In genomic region chr11:4167292-4167691, GRCh38 we compare ENCODE assay signal across 23 cellular contexts.
DNase-seq lines count a peak whose midpoint lies in the region; ATAC-seq and TF ChIP-seq lines count a peak whose summit lies in the region.
"Had no signal": no experiment of that assay in that cellular context is flagged by ENCODE, and none has a peak within 500 bp of the region (broad histone marks: within the 10 kb centered on the region; RNA-seq: fewer than 3 reads in every experiment).

No MANE protein-coding gene starts in this region.

- H3K4me1 ChIP-seq in Panc1 (ENCODE audit: control insufficient read depth, insufficient read depth, low read length) (no peaks in the 10 kb centered on the region), neuronal stem cell (ENCODE audit: control insufficient read depth in 2 of 2, insufficient read depth in 1 of 2, low read depth in 1 of 2, low read length in 2 of 2) (no peaks in the 10 kb centered on the region)
- H3K4me1 ChIP-seq: A549; BE2C; BLaER1 treated with 17β-estradiol and CSF1 and Interleukin-3, amounts not matched to agents 10 nM and 100 nM had no signal

- H3K79me1 ChIP-seq in neuronal stem cell (ENCODE audit: low read depth, low read length), result no peaks in the 10 kb centered on the region

- H3K9me3 ChIP-seq in Panc1 (ENCODE audit: control insufficient read depth, insufficient read depth, low read depth, low read length), result no peaks in the 10 kb centered on the region
- H3K9me3 ChIP-seq in neuronal stem cell (replicated peaks in 1 of 2; ENCODE audit: control insufficient read depth in 2 of 2, insufficient read depth in 1 of 2, low read depth in 1 of 2, low read length in 2 of 2), result peaks cover 0 to 1% of the 10 kb centered on the region in 2 donors
- H3K9me3 ChIP-seq: A549; BE2C; BLaER1 treated with 17β-estradiol and CSF1 and Interleukin-3, amounts not matched to agents 10 nM and 100 nM had no signal

- POLR2A ChIA-PET in activated CD8-positive, alpha-beta T cell treated with anti-CD3 and anti-CD28 coated beads, Interleukin-2, amount 10 ng/mL, durations not matched to agents 7 days and 5 days (lab: Charles Lee), result interaction anchor here (0.6 kb wide), 1 partner anchor 1402 kb away, joined by 3 read pairs; no protein-coding TSS in a partner anchor
- POLR2A ChIA-PET in activated CD8-positive, alpha-beta T cell treated with anti-CD3 and anti-CD28 coated beads for 36 hours (lab: Charles Lee), result no interaction called here
- POLR2A ChIA-PET in Panc1 (lab: Charles Lee), result no interaction called here

- no TSS peak for BruUV-seq in Panc1 (replicated peaks; lab: Mats Ljungman, UMichigan)

- H3K23ac ChIP-seq in neuronal stem cell (ENCODE audit: low read depth, low read length, poor library complexity), result no peak overlapping the region

- H3K4me3 ChIP-seq in Panc1 (ENCODE audit: low read depth in 2 of 2, low read length in 2 of 2) (no peak overlapping the region), neuronal stem cell (ENCODE audit: low read length in 2 of 2) (no peak overlapping the region)
- H3K4me3 ChIP-seq: A549; BLaER1 treated with 17β-estradiol and CSF1 and Interleukin-3, amounts not matched to agents 10 nM and 100 nM; GM12878; GM23248 had no signal

- H3K9me3 Mint-ChIP-seq in activated CD8-positive, alpha-beta T cell treated with anti-CD3 and anti-CD28 coated beads, Interleukin-2, amount 10 ng/mL, durations not matched to agents 7 days and 5 days (ENCODE audit: insufficient read depth), result no peaks in the 10 kb centered on the region
- H3K9me3 Mint-ChIP-seq in activated CD8-positive, alpha-beta T cell treated with anti-CD3 and anti-CD28 coated beads for 36 hours, result no peaks in the 10 kb centered on the region
- H3K9me3 Mint-ChIP-seq: CD4-positive, alpha-beta T cell; CD8-positive, alpha-beta memory T cell had no signal

- peaks cover 4% of the 10 kb centered on the region for H3K27me3 Mint-ChIP-seq in activated CD8-positive, alpha-beta T cell treated with anti-CD3 and anti-CD28 coated beads, Interleukin-2, amount 10 ng/mL, durations not matched to agents 7 days and 5 days (ENCODE audit: low read depth)
- no peaks in the 10 kb centered on the region for H3K27me3 Mint-ChIP-seq in activated CD8-positive, alpha-beta T cell treated with anti-CD3 and anti-CD28 coated beads for 36 hours
- H3K27me3 Mint-ChIP-seq: CD4-positive, alpha-beta T cell; CD8-positive, alpha-beta memory T cell had no signal

- no peak for ATAC-seq in activated CD8-positive, alpha-beta T cell treated with anti-CD3 and anti-CD28 coated beads, Interleukin-2, amount 10 ng/mL, durations not matched to agents 7 days and 5 days
- ATAC-seq in activated CD8-positive, alpha-beta T cell treated with anti-CD3 and anti-CD28 coated beads for 36 hours, result no peak
- ATAC-seq in Panc1 (peak; percentile 37; the same call in 1 of the 2 replicates), HG02852 (IDR thresholded peaks at IDR 0.05; ENCODE audit: unreplicated experiment) (no peak)
- ATAC-seq: A549, GM12878 had no signal

- peak overlapping the region; percentile 49 for H2AK5ac ChIP-seq in neuronal stem cell (ENCODE audit: low read depth, low read length)

- CTCF ChIA-PET in activated CD8-positive, alpha-beta T cell treated with anti-CD3 and anti-CD28 coated beads, Interleukin-2, amount 10 ng/mL, durations not matched to agents 7 days and 5 days (lab: Charles Lee), result interaction anchor here (1.2 kb wide), 1 partner anchor 20 kb away, joined by 3 read pairs; no protein-coding TSS in a partner anchor
- CTCF ChIA-PET in activated CD8-positive, alpha-beta T cell treated with anti-CD3 and anti-CD28 coated beads for 36 hours (lab: Charles Lee), result interaction anchor here (0.9 kb wide), 1 partner anchor 21 kb away, joined by 3 read pairs; no protein-coding TSS in a partner anchor
- CTCF ChIA-PET in Panc1 (lab: Charles Lee), result no interaction called here

- H3K36me3 ChIP-seq in Panc1 (ENCODE audit: control insufficient read depth, insufficient read depth, low read length) (no peaks in the 10 kb centered on the region), neuronal stem cell (replicated peaks in 1 of 2; ENCODE audit: control insufficient read depth in 2 of 2, insufficient read depth in 2 of 2, low read length in 2 of 2) (no peaks in the 10 kb centered on the region)
- H3K36me3 ChIP-seq: BE2C; BLaER1 treated with 17β-estradiol and CSF1 and Interleukin-3, amounts not matched to agents 10 nM and 100 nM had no signal

- intact Hi-C loops in activated CD8-positive, alpha-beta T cell treated with anti-CD3 and anti-CD28 coated beads for 36 hours (cut with micrococcal nuclease), result no loop called here
- intact Hi-C loops in Panc1 (cut with micrococcal nuclease; ENCODE audit: unreplicated experiment), result no loop called here

- no peak overlapping the region for H3K4me3 Mint-ChIP-seq in activated CD8-positive, alpha-beta T cell treated with anti-CD3 and anti-CD28 coated beads, Interleukin-2, amount 10 ng/mL, durations not matched to agents 7 days and 5 days
- H3K4me3 Mint-ChIP-seq in activated CD8-positive, alpha-beta T cell treated with anti-CD3 and anti-CD28 coated beads for 36 hours, result no peak overlapping the region
- H3K4me3 Mint-ChIP-seq: CD14-positive monocyte; CD4-positive, alpha-beta T cell; CD8-positive, alpha-beta memory T cell had no signal

- H3K27me3 ChIP-seq in Panc1 (ENCODE audit: control insufficient read depth, insufficient read depth, low read length) (no peaks in the 10 kb centered on the region), neuronal stem cell (ENCODE audit: control insufficient read depth in 3 of 3, insufficient read depth in 3 of 3, low read depth in 1 of 3, low read length in 3 of 3) (no peaks in the 10 kb centered on the region)
- H3K27me3 ChIP-seq: BE2C; BLaER1 treated with 17β-estradiol and CSF1 and Interleukin-3, amounts not matched to agents 10 nM and 100 nM had no signal

- H3K9ac ChIP-seq in neuronal stem cell (ENCODE audit: low read depth, low read length, poor library complexity), result no peak overlapping the region
- H3K9ac ChIP-seq: BLaER1 treated with 17β-estradiol and CSF1 and Interleukin-3, amounts not matched to agents 10 nM and 100 nM; GM23248 had no signal

- H2BK12ac ChIP-seq in neuronal stem cell (ENCODE audit: low read length), result no peak overlapping the region

- H3K27ac ChIP-seq in Panc1 (ENCODE audit: low read length) (no peak overlapping the region), neuronal stem cell (replicated peaks; ENCODE audit: low read length) (no peak overlapping the region)
- H3K27ac ChIP-seq: A549; BLaER1 treated with 17β-estradiol and CSF1 and Interleukin-3, amounts not matched to agents 10 nM and 100 nM; GM23248 had no signal

- DNase-seq in activated CD8-positive, alpha-beta T cell treated with anti-CD3 and anti-CD28 coated beads, Interleukin-2, amount 10 ng/mL, durations not matched to agents 7 days and 5 days, result peak; percentile 13
- no peak for DNase-seq in activated CD8-positive, alpha-beta T cell treated with anti-CD3 and anti-CD28 coated beads for 36 hours
- DNase-seq in Panc1 (ENCODE audit: low read depth, low spot score) (no peak), neuronal stem cell (ENCODE audit: low spot score) (no peak), RPMI8226 (no peak)
- DNase-seq: 8988T; ACHN; AML-193; BE2C; CD4-positive, alpha-beta T cell; CD8-positive, alpha-beta memory T cell; DMS 273 treated with DMSO at 0.1 percent for 48 hours; DMS79; EL; GDM1; GM23248; H7; HCEC 1CT had no signal

- no peak overlapping the region for H3K14ac ChIP-seq in neuronal stem cell (ENCODE audit: low read length)

- H3K18ac ChIP-seq in neuronal stem cell (ENCODE audit: low read length), result peak overlapping the region; percentile 46

- no CpG with 5 or more reads among the region's 3 CpGs for WGBS in neuronal stem cell (ENCODE audit: extremely low coverage in 2 of 2, insufficient read length in 2 of 2, insufficient replicate concordance in 1 of 2), 2 donors

- no peak overlapping the region for H2AFZ ChIP-seq in neuronal stem cell (ENCODE audit: low read length)
- H2AFZ ChIP-seq: GM23248 had no signal

- peak overlapping the region; percentile 24 for H4K91ac ChIP-seq in neuronal stem cell (ENCODE audit: low read depth, low read length, poor library complexity)

- no peak overlapping the region for H3K4ac ChIP-seq in neuronal stem cell (ENCODE audit: low read length)

- H2BK5ac ChIP-seq in neuronal stem cell (ENCODE audit: low read length), result no peak overlapping the region

- H2BK15ac ChIP-seq in neuronal stem cell (ENCODE audit: low read length), result no peak overlapping the region

- H4K8ac ChIP-seq in neuronal stem cell (ENCODE audit: low read depth, low read length), result no peak overlapping the region

- no peak overlapping the region for H3K4me2 ChIP-seq in neuronal stem cell (ENCODE audit: insufficient read depth, low read length, poor library complexity, severe bottlenecking)
- H3K4me2 ChIP-seq: A549; BLaER1 treated with 17β-estradiol and CSF1 and Interleukin-3, amounts not matched to agents 10 nM and 100 nM had no signal

- H3K27ac Mint-ChIP-seq in activated CD8-positive, alpha-beta T cell treated with anti-CD3 and anti-CD28 coated beads, Interleukin-2, amount 10 ng/mL, durations not matched to agents 7 days and 5 days, result no peak overlapping the region
- H3K27ac Mint-ChIP-seq in activated CD8-positive, alpha-beta T cell treated with anti-CD3 and anti-CD28 coated beads for 36 hours, result no peak overlapping the region
- H3K27ac Mint-ChIP-seq: CD4-positive, alpha-beta T cell had no signal

- H2BK120ac ChIP-seq in neuronal stem cell (ENCODE audit: low read depth, low read length), result no peak overlapping the region

- H3K36me3 Mint-ChIP-seq in activated CD8-positive, alpha-beta T cell treated with anti-CD3 and anti-CD28 coated beads, Interleukin-2, amount 10 ng/mL, durations not matched to agents 7 days and 5 days (ENCODE audit: low read depth), result no peaks in the 10 kb centered on the region
- no peaks in the 10 kb centered on the region for H3K36me3 Mint-ChIP-seq in activated CD8-positive, alpha-beta T cell treated with anti-CD3 and anti-CD28 coated beads for 36 hours (ENCODE audit: low read depth)
- H3K36me3 Mint-ChIP-seq: CD14-positive monocyte had no signal

- no peaks in the 10 kb centered on the region for H3K4me1 Mint-ChIP-seq in activated CD8-positive, alpha-beta T cell treated with anti-CD3 and anti-CD28 coated beads, Interleukin-2, amount 10 ng/mL, durations not matched to agents 7 days and 5 days (ENCODE audit: low read depth)
- H3K4me1 Mint-ChIP-seq in activated CD8-positive, alpha-beta T cell treated with anti-CD3 and anti-CD28 coated beads for 36 hours (ENCODE audit: low read depth), result no peaks in the 10 kb centered on the region
- H3K4me1 Mint-ChIP-seq: CD14-positive monocyte; CD8-positive, alpha-beta memory T cell had no signal

- TF ChIP-seq CTCF in activated CD8-positive, alpha-beta T cell treated with anti-CD3 and anti-CD28 coated beads for 36 hours (IDR thresholded peaks at IDR 0.05), result no peak
- no peak for TF ChIP-seq CTCF in Panc1 (IDR thresholded peaks at IDR 0.05)

- in situ Hi-C loops in Panc1 (cut with HindIII; ENCODE audit: low pct_unique_long_range_greater_than_20kb, low sequenced_read_pairs), result no loop called here
